9 cellular contexts compared by ENCODE assay signal in the genomic region with DNA sequence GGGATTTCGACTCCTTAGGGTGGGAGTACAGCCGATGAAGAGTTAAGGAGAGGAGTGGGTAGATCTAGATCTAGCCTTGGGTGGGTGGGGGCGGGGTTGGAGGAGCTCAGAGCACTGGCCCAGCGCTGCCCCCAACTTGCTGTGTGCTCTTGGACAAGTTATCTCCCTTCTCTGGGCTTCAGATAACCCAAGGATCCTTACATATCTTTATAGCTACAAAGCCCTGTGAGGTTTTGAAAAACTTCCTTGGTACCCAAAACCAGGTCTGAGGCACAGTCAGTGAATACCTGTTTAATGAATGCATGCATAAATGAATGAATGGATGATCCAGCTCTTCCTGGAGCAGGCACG. TPM values are rescaled to one million over a fixed set of nuclear protein-coding genes. Genes with fewer than 3 reads are reported as not detected.
DNase-seq lines count a peak whose midpoint lies in the region; ATAC-seq and TF ChIP-seq lines count a peak whose summit lies in the region.
"Had no signal": no experiment of that assay in that cellular context is flagged by ENCODE, and none has a peak within 500 bp of the region (broad histone marks: within the 10 kb centered on the region; RNA-seq: fewer than 3 reads in every experiment).

No MANE protein-coding gene starts in this region.

- ATAC-seq in HG03571 (IDR thresholded peaks at IDR 0.05; ENCODE audit: unreplicated experiment) (no peak), GM18858 (IDR thresholded peaks at IDR 0.05; ENCODE audit: unreplicated experiment) (no peak), GM18870 (IDR thresholded peaks at IDR 0.05; ENCODE audit: unreplicated experiment) (no peak)

- no peaks in the 10 kb centered on the region for H3K9me3 ChIP-seq in muscle layer of duodenum (ENCODE audit: control insufficient read depth in 1 of 2, low read length in 2 of 2)

- H3K4me1 ChIP-seq in ACC112 (ENCODE audit: control insufficient read depth, insufficient read depth, low read length, unreplicated experiment) (peaks cover 49% of the 10 kb centered on the region), muscle layer of duodenum (ENCODE audit: control insufficient read depth in 1 of 2, insufficient read depth in 2 of 2, low read length in 2 of 2) (peaks cover 2 to 15% of the 10 kb centered on the region in 2 donors)

- no peak for TF ChIP-seq CTCF in brain microvascular endothelial cell (IDR thresholded peaks at IDR 0.05; ENCODE audit: low read depth, low read length, missing control alignments)

- H3K36me3 ChIP-seq in ACC112 (ENCODE audit: insufficient read depth, low read length) (peaks cover 7% of the 10 kb centered on the region), brain microvascular endothelial cell (replicated peaks) (peaks cover 3% of the 10 kb centered on the region), muscle layer of duodenum (ENCODE audit: control insufficient read depth in 1 of 2, insufficient read depth in 2 of 2, low read length in 2 of 2) (peaks cover 4% of the 10 kb centered on the region in 2 donors)

- DNase-seq in HT-29 (ENCODE audit: low spot score) (peak; percentile 49), brain microvascular endothelial cell (no peak), NCI-H1048 (lab: John Stamatoyannopoulos, UW) (no peak)
- DNase-seq: HCEC 1CT had no signal

- H3K27me3 ChIP-seq in ACC112 (ENCODE audit: insufficient read depth, low read length) (no peaks in the 10 kb centered on the region), brain microvascular endothelial cell (replicated peaks) (no peaks in the 10 kb centered on the region), muscle layer of duodenum (ENCODE audit: low read depth, low read length) (no peaks in the 10 kb centered on the region)

- peak overlapping the region; percentile 80 for H2AFZ ChIP-seq in ACC112 (ENCODE audit: low read length, unreplicated experiment)

- peaks cover 53% of the 10 kb centered on the region for H3K79me2 ChIP-seq in ACC112 (ENCODE audit: control insufficient read depth, insufficient read depth, low read length, unreplicated experiment)

- in situ Hi-C loops in brain microvascular endothelial cell (cut with HindIII; ENCODE audit: low pct_ligation_motif_present, low sequenced_read_pairs) = loop anchor here (25.0 kb wide), 1 partner anchor 337 kb away; the partner anchor contains the start of gene RRM2

- H3K4me3 ChIP-seq in ACC112 (ENCODE audit: low read depth, low read length) (peak overlapping the region; percentile 93), brain microvascular endothelial cell (ENCODE audit: low read depth, low read length) (peak overlapping the region; percentile 66), muscle layer of duodenum (ENCODE audit: low read depth in 1 of 2, low read length in 2 of 2) (peak overlapping the region in 1 of 2 donors; percentile 68)

- peak overlapping the region; percentile 86; the same call in 1 of the 2 replicates for H3K27ac ChIP-seq in ACC112 (ENCODE audit: low read depth, low read length)
- no peak overlapping the region for H3K27ac ChIP-seq in brain microvascular endothelial cell
- peak overlapping the region; percentile 60 for H3K27ac ChIP-seq in muscle layer of duodenum (ENCODE audit: low read length)

RNA-seq across cellular contexts. Expression of gene ODC1, which starts 1.3 kb away (rescaled TPM):
- 323 and 427 TPM in 2 replicates for total RNA-seq in HT-29 (2014; rRNA removed; shearing (Covaris generic))
